9 cellular contexts compared by ENCODE assay signal in genomic region chr5:40799248-40799647, GRCh38. TPM values are rescaled to one million over a fixed set of nuclear protein-coding genes. Genes with fewer than 3 reads are reported as not detected.
DNase-seq lines count a peak whose midpoint lies in the region; ATAC-seq, FAIRE-seq and TF ChIP-seq lines count a peak whose summit lies in the region.
"Had no signal": no experiment of that assay in that cellular context is flagged by ENCODE, and none has a peak within 500 bp of the region (broad histone marks: within the 10 kb centered on the region; RNA-seq: fewer than 3 reads in every experiment).

No MANE protein-coding gene starts in this region.

- H3K18ac ChIP-seq in mesendoderm (ENCODE audit: low read length) = no peak overlapping the region

- TF ChIP-seq CTCF in cardiac muscle cell (IDR thresholded peaks at IDR 0.05; ENCODE audit: low read depth, low read length) = no peak
- no peak for TF ChIP-seq CTCF in astrocyte (IDR thresholded peaks at IDR 0.05; ENCODE audit: insufficient read depth, low read depth, low read length)
- no peak for TF ChIP-seq CTCF in heart right ventricle (IDR thresholded peaks at IDR 0.05)

- H3K4me3 ChIP-seq in cardiac muscle cell (peak overlapping the region; percentile 87), astrocyte (ENCODE audit: insufficient read depth, low read depth, low read length) (no peak overlapping the region), mesendoderm (ENCODE audit: low read length) (no peak overlapping the region), heart right ventricle (peak overlapping the region in 5 of 10 donors; percentile 74 to 98 (median 91))

- H3K27me3 ChIP-seq in cardiac muscle cell = no peaks in the 10 kb centered on the region
- no peaks in the 10 kb centered on the region for H3K27me3 ChIP-seq in astrocyte (ENCODE audit: insufficient read depth, low read length)
- no peaks in the 10 kb centered on the region for H3K27me3 ChIP-seq in mesendoderm (ENCODE audit: insufficient read depth, low read length, poor library complexity)
- H3K27me3 ChIP-seq in heart right ventricle = no peaks in the 10 kb centered on the region

- no peak overlapping the region for H3K27ac Mint-ChIP-seq in astrocyte (ENCODE audit: unreplicated experiment)

- H2BK15ac ChIP-seq in mesendoderm (replicated peaks; ENCODE audit: low read depth) = no peak overlapping the region

- no peak overlapping the region for H2AFZ ChIP-seq in astrocyte (ENCODE audit: low read depth, low read length)

- no peak overlapping the region for H4K5ac ChIP-seq in mesendoderm (ENCODE audit: low read length)

- H3K4me2 ChIP-seq in astrocyte (ENCODE audit: low read length) = peak overlapping the region; percentile 98
- no peak overlapping the region for H3K4me2 ChIP-seq in mesendoderm (ENCODE audit: low read length)

- H3K27me3 Mint-ChIP-seq in astrocyte (ENCODE audit: low read depth, unreplicated experiment) = no peaks in the 10 kb centered on the region

- H3K27ac ChIP-seq in cardiac muscle cell = no peak overlapping the region
- H3K27ac ChIP-seq in astrocyte (ENCODE audit: low read depth, low read length) = no peak overlapping the region
- no peak overlapping the region for H3K27ac ChIP-seq in mesendoderm (ENCODE audit: low read depth, low read length)
- H3K27ac ChIP-seq in heart right ventricle = peak overlapping the region in 3 of 10 donors; percentile 90 to 94 (median 93)

- H3K23ac ChIP-seq in mesendoderm (ENCODE audit: low read length) = no peak overlapping the region

- H3K36me3 ChIP-seq in cardiac muscle cell (no peaks in the 10 kb centered on the region), astrocyte (ENCODE audit: insufficient read depth, low read length) (no peaks in the 10 kb centered on the region), mesendoderm (ENCODE audit: control insufficient read depth, insufficient read depth, low read length) (no peaks in the 10 kb centered on the region), heart right ventricle (peaks cover 0 to 9% (median 0%) of the 10 kb centered on the region in 9 donors)

- H3K4me3 Mint-ChIP-seq in astrocyte (ENCODE audit: unreplicated experiment) = peak overlapping the region; percentile 90

- peak in 1 of 2 donors; percentile 48 for DNase-seq in cardiac muscle cell (ENCODE audit: low read depth in 1 of 2, low spot score in 1 of 2)
- DNase-seq in cardiac septum (ENCODE audit: low spot score) = no peak
- no peak for DNase-seq in astrocyte (ENCODE audit: low read depth)
- no peak for DNase-seq in mesendoderm
- no peak for DNase-seq in NCI-H2081 treated with DMSO at 0.1 percent for 48 hours (lab: John Stamatoyannopoulos, UW)
- DNase-seq in heart right ventricle = no peak
- DNase-seq: stimulated activated CD4-positive, alpha-beta T cell treated with anti-CD3 and anti-CD28 coated beads, Interleukin-1b, Interleukin-23, amount 100 ng/mL, for 48 hours had no signal

- peaks cover 27% of the 10 kb centered on the region for H4K20me1 ChIP-seq in astrocyte (ENCODE audit: insufficient read depth, low read length)

- H3K9ac ChIP-seq in astrocyte (ENCODE audit: low read length) (no peak overlapping the region), mesendoderm (ENCODE audit: low read length) (no peak overlapping the region)

- H3K79me2 ChIP-seq in astrocyte (ENCODE audit: insufficient read depth, low read length) = peaks cover 30% of the 10 kb centered on the region
- H3K79me2 ChIP-seq in mesendoderm (ENCODE audit: control insufficient read depth, insufficient read depth, low read length) = peaks cover 30% of the 10 kb centered on the region

- H3K4me1 ChIP-seq in cardiac muscle cell (ENCODE audit: low read depth) (peaks cover 8% of the 10 kb centered on the region), astrocyte (ENCODE audit: insufficient read depth, low read length) (no peaks in the 10 kb centered on the region), mesendoderm (ENCODE audit: control insufficient read depth, low read depth, low read length) (peaks cover 4% of the 10 kb centered on the region), heart right ventricle (peaks cover 0 to 36% (median 27%) of the 10 kb centered on the region in 9 donors)

- FAIRE-seq in astrocyte (lab: Jason Lieb, UNC) = no peak

- no peaks in the 10 kb centered on the region for H3K9me3 ChIP-seq in cardiac muscle cell (ENCODE audit: low read depth)
- no peaks in the 10 kb centered on the region for H3K9me3 ChIP-seq in astrocyte (ENCODE audit: insufficient read depth, low read depth, low read length)
- no peaks in the 10 kb centered on the region for H3K9me3 ChIP-seq in heart right ventricle

- peaks cover 6% of the 10 kb centered on the region for H3K4me1 Mint-ChIP-seq in astrocyte (ENCODE audit: low read depth, unreplicated experiment)

- no peaks in the 10 kb centered on the region for H3K9me3 Mint-ChIP-seq in astrocyte (ENCODE audit: unreplicated experiment)

- no peak overlapping the region for H4K8ac ChIP-seq in mesendoderm (ENCODE audit: low read depth, low read length)

- intact Hi-C loops in cardiac septum (cut with DNase I) (no loop called here), heart right ventricle (cut with DNase I) (no loop called here)

- H3K79me1 ChIP-seq in mesendoderm (ENCODE audit: low read length) = peaks cover 2% of the 10 kb centered on the region

- H2BK5ac ChIP-seq in mesendoderm (ENCODE audit: low read length) = no peak overlapping the region

- ATAC-seq in GM19324 (IDR thresholded peaks at IDR 0.05; ENCODE audit: low FRiP score, unreplicated experiment) (no peak), HG02885 (IDR thresholded peaks at IDR 0.05; ENCODE audit: poor library complexity, unreplicated experiment) (no peak), heart right ventricle (no peak)

- H3K36me3 Mint-ChIP-seq in astrocyte (ENCODE audit: low read depth, unreplicated experiment) = peaks cover 2% of the 10 kb centered on the region

- no peak overlapping the region for H3K4ac ChIP-seq in mesendoderm (ENCODE audit: low read depth, low read length)

- peak overlapping the region; percentile 39 for H3K56ac ChIP-seq in mesendoderm (ENCODE audit: low read length)

- H2AK5ac ChIP-seq in mesendoderm (ENCODE audit: low read length) = no peak overlapping the region

- WGBS in mesendoderm (ENCODE audit: extremely low coverage, insufficient coverage, low lambda C conversion rate) = no CpG with 5 or more reads among the region's 1 CpG
- WGBS in heart right ventricle, 2 donors = 2 to 26% methylated on average over 1 of the region's 1 CpG

- no peak overlapping the region for H2BK120ac ChIP-seq in mesendoderm (ENCODE audit: low read depth, low read length)

RNA-seq across cellular contexts. Expression of gene PRKAA1, which starts 1.1 kb away (rescaled TPM):
- total RNA-seq in cardiac muscle cell = 21.5 and 26.1 TPM in 2 replicates
- polyA plus RNA-seq in cardiac muscle cell = 22.6 and 29.3 TPM in 2 replicates
- total RNA-seq in cardiac septum = 50.5 TPM
- 65.6 and 70.3 TPM in 2 replicates for total RNA-seq in astrocyte
- 29.0 TPM for polyA plus RNA-seq in mesendoderm (2013, experiment 1 of 2)
- 26.4 TPM for polyA plus RNA-seq in mesendoderm (2013, experiment 2 of 2)
- total RNA-seq in heart right ventricle = 10 to 100 TPM; 37.2 to 53.2 (median 42.7) TPM
- polyA plus RNA-seq in heart right ventricle = 10 to 100 TPM; 11.0 to 28.5 TPM

RNA-seq across cellular contexts. Expression of gene RPL37, which starts 35.8 kb away (rescaled TPM):
- total RNA-seq in cardiac muscle cell (115 and 181 TPM in 2 replicates), cardiac septum (510 TPM), astrocyte (981 and 1,090 TPM in 2 replicates), heart right ventricle (100 to 1,000 TPM; 530 to 829 (median 577) TPM)
- polyA plus RNA-seq in cardiac muscle cell (473 and 553 TPM in 2 replicates), heart right ventricle (1,000 to 10,000 TPM; 1,171 to 1,864 TPM)
- polyA plus RNA-seq in mesendoderm (2013, experiment 1 of 2) = 5,874 TPM
- 5,944 TPM for polyA plus RNA-seq in mesendoderm (2013, experiment 2 of 2)

RNA-seq across cellular contexts. Expression of gene CARD6, which starts 41.9 kb away (rescaled TPM):
- 0.11 and 0.12 TPM in 2 replicates for total RNA-seq in cardiac muscle cell
- 0.06 and 0.32 TPM in 2 replicates for polyA plus RNA-seq in cardiac muscle cell
- total RNA-seq in cardiac septum = 6.2 TPM
- total RNA-seq in astrocyte = 0.96 and 1.0 TPM in 2 replicates
- polyA plus RNA-seq in mesendoderm (2013, experiment 1 of 2) = 0.35 TPM
- polyA plus RNA-seq in mesendoderm (2013, experiment 2 of 2) = 0.31 TPM
- total RNA-seq in heart right ventricle = 1 to 10 TPM; 4.4 to 9.1 (median 5.4) TPM
- polyA plus RNA-seq in heart right ventricle = 1 to 10 TPM; 2.7 to 3.3 TPM

RNA-seq across cellular contexts. Expression of gene TTC33, which starts 43.5 kb away (rescaled TPM):
- 13.4 and 46.7 TPM in 2 replicates for total RNA-seq in cardiac muscle cell
- 16.3 and 17.2 TPM in 2 replicates for polyA plus RNA-seq in cardiac muscle cell
- total RNA-seq in cardiac septum = 19.1 TPM
- total RNA-seq in astrocyte = 12.0 and 13.3 TPM in 2 replicates
- 3.3 TPM for polyA plus RNA-seq in mesendoderm (2013, experiment 1 of 2)
- 3.3 TPM for polyA plus RNA-seq in mesendoderm (2013, experiment 2 of 2)
- total RNA-seq in heart right ventricle = 10 to 100 TPM; 12.9 to 20.1 (median 17.9) TPM
- polyA plus RNA-seq in heart right ventricle = 1 to 10 TPM; 6.4 to 7.2 TPM
